Comparison of ENCODE assay signal across 9 cellular contexts in the genomic region with DNA sequence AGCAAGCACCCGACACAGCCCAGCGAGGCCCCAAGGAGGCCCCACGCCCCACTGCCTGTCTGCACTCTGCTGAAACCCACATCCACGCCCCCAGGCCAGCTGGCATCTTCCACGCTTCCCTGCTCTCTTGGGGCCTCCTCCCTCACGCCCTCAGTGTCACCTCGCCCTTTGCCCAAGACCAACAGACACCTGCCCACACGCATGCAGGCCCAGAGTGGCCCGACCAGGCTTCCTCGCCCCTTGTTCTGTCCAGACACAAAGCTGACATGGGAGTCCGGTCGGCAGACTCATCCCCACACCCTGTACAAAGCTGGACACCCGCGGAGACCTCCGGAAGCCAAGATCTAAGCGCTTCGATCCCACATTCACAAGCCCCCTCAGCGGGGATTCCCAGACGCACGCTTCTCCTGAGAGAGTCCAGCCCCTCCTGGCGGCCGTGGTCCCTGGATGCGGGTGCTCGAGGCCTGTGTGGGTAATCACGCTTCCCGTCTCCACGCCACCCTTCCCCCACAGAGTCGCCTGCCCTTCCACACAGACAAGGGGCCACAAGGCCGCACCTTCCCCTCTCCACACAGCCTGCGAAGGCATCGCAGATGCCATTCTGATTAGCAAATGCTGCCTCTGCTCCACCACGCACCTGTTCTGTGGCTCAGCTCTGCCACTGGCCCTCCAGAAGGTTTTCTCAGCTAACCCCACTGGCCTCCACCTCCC.
DNase-seq lines count a peak whose midpoint lies in the region; ATAC-seq lines count a peak whose summit lies in the region.
"Had no signal": no experiment of that assay in that cellular context is flagged by ENCODE, and none has a peak within 500 bp of the region (broad histone marks: within the 10 kb centered on the region; RNA-seq: fewer than 3 reads in every experiment).

No MANE protein-coding gene starts in this region.

- ATAC-seq in GM18873 (IDR thresholded peaks at IDR 0.05; ENCODE audit: low FRiP score, unreplicated experiment) (peak; percentile 80), HG02759 (IDR thresholded peaks at IDR 0.05; ENCODE audit: unreplicated experiment) (peak; percentile 88)

- DNase-seq in SW480 (ENCODE audit: low spot score) (peak; percentile 76), posterior vena cava (ENCODE audit: low spot score) (peak; percentile 75), NK-92 (lab: John Stamatoyannopoulos, UW; ENCODE audit: unreplicated experiment) (no peak), AG08396 (ENCODE audit: low spot score) (no peak), RKO (ENCODE audit: low spot score) (no peak), globus pallidus (ENCODE audit: low spot score) (no peak)
- DNase-seq: esophagus squamous epithelium had no signal

- intact Hi-C loops in posterior vena cava (cut with DNase I): no loop called here

Comparison
In these comparisons a context has a peak if more than half of its experiments do, and no peak if none do; other contexts are left out.
1. DNase-seq: peak in SW480 (single experiment) and posterior vena cava (single experiment); none in NK-92 (single experiment), AG08396 (single experiment), RKO (single experiment) and globus pallidus (single experiment).